8 cellular contexts compared by ENCODE assay signal in the genomic region with DNA sequence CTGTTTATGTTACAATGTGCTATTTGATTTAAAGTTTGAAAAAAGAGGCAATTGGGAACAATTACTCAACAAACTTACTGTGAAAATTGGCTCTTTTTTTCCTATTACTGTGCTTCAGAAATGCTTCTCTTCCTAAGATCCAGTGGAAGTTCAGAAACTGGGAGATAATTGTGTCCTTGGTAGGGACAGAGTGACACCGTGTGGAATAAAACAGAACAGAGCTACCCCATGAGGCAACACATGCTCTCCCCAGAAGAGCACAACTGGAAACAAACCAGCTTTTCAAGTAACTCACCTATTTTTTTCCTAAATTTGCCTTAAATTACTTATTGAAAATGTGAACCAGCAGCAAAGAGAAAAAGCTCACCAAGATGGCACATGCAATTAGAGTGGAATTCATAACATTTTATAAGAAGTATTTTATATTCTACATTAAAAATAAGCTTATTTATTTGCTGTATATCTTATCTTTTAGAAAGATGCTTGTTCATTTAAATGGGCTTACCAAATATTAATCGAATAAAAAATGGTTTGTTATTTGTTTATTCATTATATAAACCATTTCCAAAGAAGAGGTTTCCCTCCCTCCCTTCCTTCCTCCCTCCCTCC.
DNase-seq lines count a peak whose midpoint lies in the region; ATAC-seq and TF ChIP-seq lines count a peak whose summit lies in the region.

No MANE protein-coding gene starts in this region.

- no peak overlapping the region for H2AFZ ChIP-seq in SK-N-SH (ENCODE audit: low read depth)
- no peak overlapping the region for H2AFZ ChIP-seq in parathyroid adenoma

- H3K36me3 ChIP-seq in SK-N-SH (replicated peaks in 1 of 2; ENCODE audit: control insufficient read depth in 1 of 2, insufficient read depth in 2 of 2, low read length in 1 of 2) (no peaks in the 10 kb centered on the region), parathyroid adenoma (ENCODE audit: control insufficient read depth, insufficient read depth, low read length) (no peaks in the 10 kb centered on the region)

- H3K9me3 ChIP-seq in SK-N-SH (no peaks in the 10 kb centered on the region), parathyroid adenoma (ENCODE audit: control insufficient read depth, low read length) (no peaks in the 10 kb centered on the region)

- peaks cover 7% of the 10 kb centered on the region for H3F3A ChIP-seq in SK-N-SH (replicated peaks; ENCODE audit: insufficient read depth)

- H3K79me2 ChIP-seq in SK-N-SH (ENCODE audit: insufficient read depth) (no peaks in the 10 kb centered on the region), parathyroid adenoma (no peaks in the 10 kb centered on the region)

- H3K27me3 ChIP-seq in SK-N-SH (ENCODE audit: insufficient read depth) (no peaks in the 10 kb centered on the region), foreskin keratinocyte (no peaks in the 10 kb centered on the region), parathyroid adenoma (ENCODE audit: control insufficient read depth, insufficient read depth, low read length) (no peaks in the 10 kb centered on the region)

- no peaks in the 10 kb centered on the region for H4K20me1 ChIP-seq in SK-N-SH (ENCODE audit: insufficient read depth)

- H3K4me3 ChIP-seq in SK-N-SH (ENCODE audit: low read depth in 2 of 2, low read length in 1 of 2) (peak overlapping the region in 1 of 2 experiments; percentile 28; a peak in 1 of 4 replicates), parathyroid adenoma (ENCODE audit: low read depth, low read length) (no peak overlapping the region)

- ATAC-seq in foreskin keratinocyte (peak; percentile 86), HG03457 (IDR thresholded peaks at IDR 0.05; ENCODE audit: unreplicated experiment) (no peak), HG03378 (IDR thresholded peaks at IDR 0.05; ENCODE audit: unreplicated experiment) (no peak)

- H3K4me2 ChIP-seq in SK-N-SH, result no peak overlapping the region
- no peak overlapping the region for H3K4me2 ChIP-seq in parathyroid adenoma (ENCODE audit: low read length)

- H3K4me1 ChIP-seq in SK-N-SH (ENCODE audit: control insufficient read depth in 1 of 2, insufficient read depth in 2 of 2, low read depth in 1 of 2, low read length in 1 of 2) (peaks cover 0 to 13% of the 10 kb centered on the region in 2 experiments; a peak in 2 of 4 replicates), foreskin keratinocyte (no peaks in the 10 kb centered on the region), parathyroid adenoma (no peaks in the 10 kb centered on the region)

- peak; percentile 85 for TF ChIP-seq CTCF in SK-N-SH (IDR thresholded peaks at IDR 0.05)
- TF ChIP-seq CTCF in foreskin keratinocyte (conservative IDR thresholded peaks at IDR 0.05), result peak; percentile 87
- peak; percentile 35 for TF ChIP-seq CTCF in parathyroid adenoma (IDR thresholded peaks at IDR 0.05)

- H3K27ac ChIP-seq in SK-N-SH (ENCODE audit: low read depth in 2 of 2, low read length in 1 of 2) (no peak overlapping the region), foreskin keratinocyte (no peak overlapping the region), parathyroid adenoma (no peak overlapping the region)

- peak; percentile 96 for TF ChIP-seq RAD21 in SK-N-SH (IDR thresholded peaks at IDR 0.05; ENCODE audit: low read length)

- WGBS in SK-N-SH (ENCODE audit: low lambda C conversion rate), result 0% methylated on average over 2 of the region's 2 CpGs

- peak; percentile 34 to 42 for DNase-seq in NCI-H524 (lab: John Stamatoyannopoulos, UW)
- no peak for DNase-seq in NCI-H524 treated with DMSO at 0.1 percent for 48 hours (lab: John Stamatoyannopoulos, UW)
- DNase-seq in SK-N-SH, result peak; percentile 74
- DNase-seq in foreskin keratinocyte, result peak; percentile 25 to 61
- no peak for DNase-seq in stimulated activated CD4-positive, alpha-beta T cell treated with anti-CD3 and anti-CD28 coated beads, Interleukin-12 subunit alpha, Interleukin-12 subunit beta, amount 100 ng/mL, for 4 hours

- POLR2A ChIA-PET in SK-N-SH (lab: Yijun Ruan, JAX), result no interaction called here

- H3K9ac ChIP-seq in SK-N-SH (no peak overlapping the region), parathyroid adenoma (no peak overlapping the region)

- no peak for TF ChIP-seq EP300 in SK-N-SH (IDR thresholded peaks at IDR 0.05; ENCODE audit: borderline replicate concordance in 1 of 2, low read depth in 1 of 2, low read length in 1 of 2)

- H3K9me2 ChIP-seq in SK-N-SH, result no peaks in the 10 kb centered on the region

- CTCF ChIA-PET in SK-N-SH (lab: Yijun Ruan, JAX), result interaction anchor here (0.6 to 3.6 kb wide), 24 partner anchors 8 to 1676 kb away, joined by 3 to 55 read pairs (median 4); partner anchors contain the start of gene CREM

TF ChIP-seq in SK-N-SH, 30 proteins besides CTCF, POLR2A, EP300 and RAD21:
- TF ChIP-seq NRF1 (IDR thresholded peaks at IDR 0.05; ENCODE audit: low read depth, low read length), result no peak
- no peak for TF ChIP-seq CHD2 (IDR thresholded peaks at IDR 0.05; ENCODE audit: low read length, partially characterized antibody)
- TF ChIP-seq ELF1 (IDR thresholded peaks at IDR 0.05), result no peak
- TF ChIP-seq TAF1 (IDR thresholded peaks at IDR 0.05; ENCODE audit: borderline replicate concordance, low read depth, low read length), result no peak
- TF ChIP-seq MEF2A (IDR thresholded peaks at IDR 0.05; ENCODE audit: borderline replicate concordance, low read depth), result no peak
- TF ChIP-seq RFX5 (IDR thresholded peaks at IDR 0.05; ENCODE audit: low read length), result 0 out of 2 replicates have a peak, but pooled peaks have one; percentile 27
- TF ChIP-seq YY1 (IDR thresholded peaks at IDR 0.05; ENCODE audit: low read depth), result no peak
- TF ChIP-seq SMC3 (IDR thresholded peaks at IDR 0.05; ENCODE audit: low read depth, low read length), result peak; percentile 95
- no peak for TF ChIP-seq RCOR1 (IDR thresholded peaks at IDR 0.05; ENCODE audit: low read length)
- TF ChIP-seq IRF3 (IDR thresholded peaks at IDR 0.05; ENCODE audit: low read depth, low read length), result no peak
- TF ChIP-seq TEAD4 (IDR thresholded peaks at IDR 0.05; ENCODE audit: borderline replicate concordance, insufficient read depth), result no peak

Comparison
In these comparisons a context has a peak if more than half of its experiments do, and no peak if none do; other contexts are left out.
1. DNase-seq: peak in NCI-H524 (2 of 2), SK-N-SH (single experiment) and foreskin keratinocyte (2 of 2); none in NCI-H524 treated with DMSO at 0.1 percent for 48 hours (single experiment) and stimulated activated CD4-positive, alpha-beta T cell treated with anti-CD3 and anti-CD28 coated beads, Interleukin-12 subunit alpha, Interleukin-12 subunit beta, amount 100 ng/mL, for 4 hours (single experiment).
2. CTCF ChIP-seq: peak in every context shown above with its lines; median percentile 87 in foreskin keratinocyte; 85 in SK-N-SH; 35 in parathyroid adenoma.